Comparison of ENCODE assay signal across 27 cellular contexts in genomic region chr1:55005351-55006140, GRCh38. TPM values are rescaled to one million over a fixed set of nuclear protein-coding genes. Genes with fewer than 3 reads are reported as not detected.
A peak's percentile ranks its signal among the peaks of the same experiment; 100 is the strongest.
DNase-seq lines count a peak whose midpoint lies in the region; ATAC-seq and TF ChIP-seq lines count a peak whose summit lies in the region.
"Had no signal": no experiment of that assay in that cellular context is flagged by ENCODE, and none has a peak within 500 bp of the region (broad histone marks: within the 10 kb centered on the region; RNA-seq: fewer than 3 reads in every experiment).

No MANE protein-coding gene starts in this region.

- DNase-seq in stimulated activated naive CD8-positive, alpha-beta T cell treated with anti-CD3 and anti-CD28 coated beads, Interleukin-15, Interleukin-2, amounts not matched to agents 100 U/mL and 50 U/mL, for 24 hours = no peak
- DNase-seq in stimulated activated naive CD8-positive, alpha-beta T cell treated with anti-CD3 and anti-CD28 coated beads, Interleukin-15, amount 100 ng/mL, for 72 hours = no peak
- DNase-seq in Panc1 (ENCODE audit: low read depth, low spot score) (no peak), erythroblast (lab: John Stamatoyannopoulos, UW) (peak; percentile 11 to 12), aorta (peak; percentile 3 to 71), smooth muscle cell (lab: John Stamatoyannopoulos, UW; ENCODE audit: unreplicated experiment) (no peak), esophagus muscularis mucosa (ENCODE audit: extremely low spot score) (no peak)
- DNase-seq: activated naive CD4-positive, alpha-beta T cell treated with anti-CD3 and anti-CD28 coated beads, Interleukin-2, amount 50 U/mL, for 16 hours; activated T-cell treated with anti-CD3 and anti-CD28 coated beads, Interleukin-2, amount 50 U/mL, for 72 hours; foreskin fibroblast; GDM1; immature natural killer cell; left ventricle myocardium superior; NCI-H1417; NCI-H446 treated with DMSO at 0.1 percent for 48 hours; nephron progenitor cell; NK-92 treated with Interleukin-12 subunit alpha and Interleukin-12 subunit beta, amount 100 ng/mL, for 24 hours; testis had no signal

- H3K9ac ChIP-seq in smooth muscle cell (ENCODE audit: low read depth) = no peak overlapping the region
- H3K9ac ChIP-seq: parathyroid adenoma had no signal

- no peak for TF ChIP-seq EP300 in esophagus muscularis mucosa (IDR thresholded peaks at IDR 0.05)

- no peaks in the 10 kb centered on the region for H3F3A ChIP-seq in smooth muscle cell (ENCODE audit: low read depth)

- no peak overlapping the region for H3K4me3 Mint-ChIP-seq in stimulated activated naive CD8-positive, alpha-beta T cell treated with anti-CD3 and anti-CD28 coated beads, Interleukin-15, amount 100 ng/mL, for 72 hours
- H3K4me3 Mint-ChIP-seq: activated T-cell treated with anti-CD3 and anti-CD28 coated beads, Interleukin-2, amount 50 U/mL, for 72 hours; CD14-positive monocyte; dendritic cell treated with granulocyte-macrophage colony-stimulating factor and Interleukin-4, amounts not matched to agents 40 ng/mL and 50 ng/mL, for 4 days; immature natural killer cell; nephron progenitor cell had no signal

- TF ChIP-seq CTCF in Panc1 (IDR thresholded peaks at IDR 0.05) (no peak), smooth muscle cell (IDR thresholded peaks at IDR 0.05; ENCODE audit: borderline replicate concordance, insufficient read depth, poor library complexity, severe bottlenecking) (no peak), esophagus muscularis mucosa (IDR thresholded peaks at IDR 0.05) (no peak)

- H3K79me2 ChIP-seq in smooth muscle cell (ENCODE audit: low read depth) = no peaks in the 10 kb centered on the region
- H3K79me2 ChIP-seq: parathyroid adenoma had no signal

- no peak overlapping the region for H2AFZ ChIP-seq in smooth muscle cell (ENCODE audit: low read depth)
- H2AFZ ChIP-seq: parathyroid adenoma had no signal

- BruUV-seq in Panc1 (replicated peaks; lab: Mats Ljungman, UMichigan) = no TSS peak

- H3K4me3 ChIP-seq in Panc1 (ENCODE audit: low read depth in 2 of 2, low read length in 2 of 2) (no peak overlapping the region), aorta (ENCODE audit: low read length in 2 of 2) (no peak overlapping the region), smooth muscle cell (no peak overlapping the region), esophagus muscularis mucosa (no peak overlapping the region)
- H3K4me3 ChIP-seq: right lobe of liver, testis had no signal

- H3K9me3 Mint-ChIP-seq in stimulated activated naive CD8-positive, alpha-beta T cell treated with anti-CD3 and anti-CD28 coated beads, Interleukin-15, amount 100 ng/mL, for 72 hours = no peaks in the 10 kb centered on the region
- H3K9me3 Mint-ChIP-seq: activated T-cell treated with anti-CD3 and anti-CD28 coated beads, Interleukin-2, amount 50 U/mL, for 72 hours; dendritic cell treated with granulocyte-macrophage colony-stimulating factor and Interleukin-4, amounts not matched to agents 40 ng/mL and 50 ng/mL, for 4 days; immature natural killer cell had no signal

- H3K4me1 Mint-ChIP-seq in stimulated activated naive CD8-positive, alpha-beta T cell treated with anti-CD3 and anti-CD28 coated beads, Interleukin-15, amount 100 ng/mL, for 72 hours = no peaks in the 10 kb centered on the region
- H3K4me1 Mint-ChIP-seq: CD14-positive monocyte, immature natural killer cell, nephron progenitor cell had no signal

- TF ChIP-seq POLR2A in erythroblast (IDR thresholded peaks at IDR 0.05; ENCODE audit: low read length) (no peak), esophagus muscularis mucosa (IDR thresholded peaks at IDR 0.05; ENCODE audit: low read depth) (no peak)

- no peak overlapping the region for H3K4me2 ChIP-seq in smooth muscle cell

- H3K27me3 Mint-ChIP-seq in stimulated activated naive CD8-positive, alpha-beta T cell treated with anti-CD3 and anti-CD28 coated beads, Interleukin-15, amount 100 ng/mL, for 72 hours = no peaks in the 10 kb centered on the region

- no peak overlapping the region for H3K27ac Mint-ChIP-seq in stimulated activated naive CD8-positive, alpha-beta T cell treated with anti-CD3 and anti-CD28 coated beads, Interleukin-15, amount 100 ng/mL, for 72 hours
- H3K27ac Mint-ChIP-seq: activated T-cell treated with anti-CD3 and anti-CD28 coated beads, Interleukin-2, amount 50 U/mL, for 72 hours; CD14-positive monocyte; dendritic cell treated with granulocyte-macrophage colony-stimulating factor and Interleukin-4, amounts not matched to agents 40 ng/mL and 50 ng/mL, for 4 days; immature natural killer cell; nephron progenitor cell had no signal

- H3K27me3 ChIP-seq in Panc1 (ENCODE audit: control insufficient read depth, insufficient read depth, low read length) = no peaks in the 10 kb centered on the region
- H3K27me3 ChIP-seq in aorta (ENCODE audit: control insufficient read depth in 1 of 2, insufficient read depth in 2 of 2, low read length in 1 of 2) = no peaks in the 10 kb centered on the region
- H3K27me3 ChIP-seq in smooth muscle cell (ENCODE audit: low read depth) = peaks cover 4% of the 10 kb centered on the region
- peaks cover 0 to 5% (median 0%) of the 10 kb centered on the region in 4 donors for H3K27me3 ChIP-seq in esophagus muscularis mucosa
- H3K27me3 ChIP-seq: right lobe of liver, testis had no signal

- 88 to 89% methylated on average over 10 of the region's 10 CpGs for WGBS in aorta, 2 donors
- 89% methylated on average over 10 of the region's 10 CpGs for WGBS in smooth muscle cell (ENCODE audit: low lambda C conversion rate)
- WGBS in esophagus muscularis mucosa = 88% methylated on average over 7 of the region's 10 CpGs

- in situ Hi-C loops in Panc1 (cut with HindIII; ENCODE audit: low pct_unique_long_range_greater_than_20kb, low sequenced_read_pairs) = no loop called here

- H3K9me3 ChIP-seq in Panc1 (ENCODE audit: control insufficient read depth, insufficient read depth, low read depth, low read length) (no peaks in the 10 kb centered on the region), aorta (ENCODE audit: control insufficient read depth, low read length) (no peaks in the 10 kb centered on the region), smooth muscle cell (replicated peaks; ENCODE audit: low read depth) (no peaks in the 10 kb centered on the region), esophagus muscularis mucosa (peaks cover 0 to 8% (median 0%) of the 10 kb centered on the region in 4 donors)
- H3K9me3 ChIP-seq: right lobe of liver, testis had no signal

- CTCF ChIA-PET in Panc1 (lab: Charles Lee) = no interaction called here

- no peaks in the 10 kb centered on the region for H4K20me1 ChIP-seq in smooth muscle cell (ENCODE audit: low read depth)

- POLR2A ChIA-PET in Panc1 (lab: Charles Lee) = no interaction called here

- peak; percentile 16 for ATAC-seq in stimulated activated naive CD8-positive, alpha-beta T cell treated with anti-CD3 and anti-CD28 coated beads, Interleukin-15, Interleukin-2, amounts not matched to agents 100 U/mL and 50 U/mL, for 24 hours
- ATAC-seq in stimulated activated naive CD8-positive, alpha-beta T cell treated with anti-CD3 and anti-CD28 coated beads, Interleukin-15, amount 100 ng/mL, for 72 hours = no peak
- ATAC-seq in Panc1 = peak; percentile 56; the same call in 1 of the 2 replicates
- ATAC-seq in aorta (ENCODE audit: low FRiP score) = no peak
- ATAC-seq in GM19324 (IDR thresholded peaks at IDR 0.05; ENCODE audit: low FRiP score, unreplicated experiment) = no peak
- ATAC-seq: left ventricle myocardium superior had no signal

- no peaks in the 10 kb centered on the region for H3K36me3 ChIP-seq in Panc1 (ENCODE audit: control insufficient read depth, insufficient read depth, low read length)
- H3K36me3 ChIP-seq in aorta (ENCODE audit: control insufficient read depth in 1 of 2, insufficient read depth in 2 of 2, low read length in 1 of 2) = no peaks in the 10 kb centered on the region
- H3K36me3 ChIP-seq in smooth muscle cell (ENCODE audit: low read depth) = no peaks in the 10 kb centered on the region
- H3K36me3 ChIP-seq in esophagus muscularis mucosa = no peaks in the 10 kb centered on the region
- H3K36me3 ChIP-seq: right lobe of liver had no signal

- H3K4me1 ChIP-seq in Panc1 (ENCODE audit: control insufficient read depth, insufficient read depth, low read length) (no peaks in the 10 kb centered on the region), aorta (ENCODE audit: control insufficient read depth in 1 of 2, insufficient read depth in 2 of 2, low read length in 2 of 2) (no peaks in the 10 kb centered on the region), smooth muscle cell (ENCODE audit: low read depth) (no peaks in the 10 kb centered on the region), esophagus muscularis mucosa (no peaks in the 10 kb centered on the region)
- H3K4me1 ChIP-seq: parathyroid adenoma, right lobe of liver, testis had no signal

- H3K27ac ChIP-seq in Panc1 (ENCODE audit: low read length) (no peak overlapping the region), aorta (ENCODE audit: low read depth in 1 of 2, low read length in 2 of 2) (no peak overlapping the region), smooth muscle cell (ENCODE audit: low read depth) (no peak overlapping the region), esophagus muscularis mucosa (replicated peaks in 1 of 4) (no peak overlapping the region)
- H3K27ac ChIP-seq: parathyroid adenoma, right lobe of liver, testis had no signal

- intact Hi-C loops in Panc1 (cut with micrococcal nuclease; ENCODE audit: unreplicated experiment) (no loop called here), aorta (cut with DNase I) (no loop called here), esophagus muscularis mucosa (cut with DNase I) (no loop called here)

RNA-seq across cellular contexts. Expression of gene BSND, which starts 6.8 kb away (rescaled TPM):
- total RNA-seq in Panc1 (2021; ENCODE audit: unreplicated experiment) (not detected), aorta (not detected), smooth muscle cell (not detected in 2 replicates), esophagus muscularis mucosa (not detected)
- not detected for polyA plus RNA-seq in Panc1 (2012; ENCODE audit: insufficient read length)
- polyA plus RNA-seq in aorta (not detected), smooth muscle cell (not detected in 2 replicates)
- total RNA-seq: activated T-cell treated with anti-CD3 and anti-CD28 coated beads, Interleukin-2, amount 50 U/mL, for 72 hours; cardiac septum; endothelial cell of umbilical vein; left ventricle myocardium superior; mononuclear cell; right lobe of liver had no signal
- polyA plus RNA-seq: AG04450, CD14-positive monocyte, endothelial cell of umbilical vein, immature natural killer cell had no signal

RNA-seq across cellular contexts. Expression of gene TMEM61, which starts 25.1 kb away (rescaled TPM):
- not detected for total RNA-seq in Panc1 (2021; ENCODE audit: unreplicated experiment)
- 0.21 TPM for polyA plus RNA-seq in Panc1 (2012; ENCODE audit: insufficient read length)
- 1 to 10 TPM; 1.3 to 5.6 TPM for total RNA-seq in aorta
- 1 to 10 TPM in 1 of 2 donors, under 1 TPM in 1; 0.38 to 3.0 TPM for polyA plus RNA-seq in aorta
- total RNA-seq in smooth muscle cell = 0.13 and 0.18 TPM in 2 replicates
- 0.44 and 0.86 TPM in 2 replicates for polyA plus RNA-seq in smooth muscle cell
- 1 to 10 TPM in 1 of 4 donors, under 1 TPM in 2, not detected in 1; 0.66 to 2.5 (median 0.84) TPM for total RNA-seq in esophagus muscularis mucosa
- total RNA-seq: activated T-cell treated with anti-CD3 and anti-CD28 coated beads, Interleukin-2, amount 50 U/mL, for 72 hours; cardiac septum; endothelial cell of umbilical vein; mononuclear cell had no signal
- polyA plus RNA-seq: AG04450, CD14-positive monocyte, endothelial cell of umbilical vein, immature natural killer cell had no signal

RNA-seq across cellular contexts. Expression of gene PCSK9, which starts 33.8 kb away (rescaled TPM):
- total RNA-seq in Panc1 (2021; ENCODE audit: unreplicated experiment) (0.26 TPM), aorta (under 1 TPM; 0.13 to 0.42 TPM), smooth muscle cell (0.18 TPM in 1 of 2 replicates, not detected in the other), esophagus muscularis mucosa (under 1 TPM in 2 of 4 donors, not detected in 2; 0.17 to 0.29 TPM)
- 0.08 TPM for polyA plus RNA-seq in Panc1 (2012; ENCODE audit: insufficient read length)
- polyA plus RNA-seq in aorta (under 1 TPM in 1 of 2 donors, not detected in 1; 0.38 TPM), smooth muscle cell (0.47 and 0.70 TPM in 2 replicates)
- total RNA-seq: activated T-cell treated with anti-CD3 and anti-CD28 coated beads, Interleukin-2, amount 50 U/mL, for 72 hours; cardiac septum; left ventricle myocardium superior; mononuclear cell had no signal
- polyA plus RNA-seq: CD14-positive monocyte, immature natural killer cell had no signal

Comparison
In these comparisons a context has a peak if more than half of its experiments do, and no peak if none do; other contexts are left out.
1. ATAC-seq: peak in stimulated activated naive CD8-positive, alpha-beta T cell treated with anti-CD3 and anti-CD28 coated beads, Interleukin-15, Interleukin-2, amounts not matched to agents 100 U/mL and 50 U/mL, for 24 hours (single experiment) and Panc1 (single experiment); none in stimulated activated naive CD8-positive, alpha-beta T cell treated with anti-CD3 and anti-CD28 coated beads, Interleukin-15, amount 100 ng/mL, for 72 hours (single experiment), aorta (single experiment) and GM19324 (single experiment).
2. DNase-seq: peak in erythroblast (2 of 2) and aorta (2 of 2); none in stimulated activated naive CD8-positive, alpha-beta T cell treated with anti-CD3 and anti-CD28 coated beads, Interleukin-15, Interleukin-2, amounts not matched to agents 100 U/mL and 50 U/mL, for 24 hours (single experiment), stimulated activated naive CD8-positive, alpha-beta T cell treated with anti-CD3 and anti-CD28 coated beads, Interleukin-15, amount 100 ng/mL, for 72 hours (0 of 2), Panc1 (single experiment), smooth muscle cell (single experiment) and esophagus muscularis mucosa (single experiment).